20 cellular contexts compared by ENCODE assay signal in genomic region chr14:61350871-61351270, GRCh38. TPM values are rescaled to one million over a fixed set of nuclear protein-coding genes. Genes with fewer than 3 reads are reported as not detected.
A peak's percentile ranks its signal among the peaks of the same experiment; 100 is the strongest.
DNase-seq lines count a peak whose midpoint lies in the region; ATAC-seq and TF ChIP-seq lines count a peak whose summit lies in the region.
"Had no signal": no experiment of that assay in that cellular context is flagged by ENCODE, and none has a peak within 500 bp of the region (broad histone marks: within the 10 kb centered on the region; RNA-seq: fewer than 3 reads in every experiment).

No MANE protein-coding gene starts in this region.

- H3K4me1 Mint-ChIP-seq in activated CD8-positive, alpha-beta memory T cell treated with anti-CD3 and anti-CD28 coated beads, Interleukin-2, amount 10 ng/mL, durations not matched to agents 7 days and 5 days = peaks cover 92% of the 10 kb centered on the region
- peaks cover 82% of the 10 kb centered on the region for H3K4me1 Mint-ChIP-seq in activated T-helper 2 cell treated with anti-CD3 and anti-CD28 coated beads, Interferon-gamma antibody, Interleukin-2, Interleukin-4, amounts not matched to agents 10 μg/mL and 5 μg/mL and 100 μg/mL, durations not matched to agents 14 hours and 24 hours and 36 hours (ENCODE audit: low read depth)
- H3K4me1 Mint-ChIP-seq in naive thymus-derived CD8-positive, alpha-beta T cell = peaks cover 53 to 99% (median 96%) of the 10 kb centered on the region in 4 donors
- peaks cover 41% of the 10 kb centered on the region for H3K4me1 Mint-ChIP-seq in endothelial cell (ENCODE audit: unreplicated experiment)
- H3K4me1 Mint-ChIP-seq: stimulated activated memory B cell treated with anti-CD40 and anti-IgM and Interleukin-4, amounts not matched to agents 10 μg/mL and 1 μg/mL and 100 μg/mL, for 72 hours had no signal

- peak; percentile 2 for ATAC-seq in activated CD8-positive, alpha-beta memory T cell treated with anti-CD3 and anti-CD28 coated beads, Interleukin-2, amount 10 ng/mL, durations not matched to agents 7 days and 5 days
- ATAC-seq in GM18868 (IDR thresholded peaks at IDR 0.05; ENCODE audit: unreplicated experiment) (peak; percentile 47), GM21360 (IDR thresholded peaks at IDR 0.05; ENCODE audit: unreplicated experiment) (no peak)
- peak; percentile 26 to 43 for ATAC-seq in naive thymus-derived CD8-positive, alpha-beta T cell
- ATAC-seq: gastrocnemius medialis; HepG2; left cardiac atrium; stimulated activated memory B cell treated with anti-CD40 and anti-IgM and Interleukin-4, amounts not matched to agents 10 μg/mL and 1 μg/mL and 100 μg/mL, for 72 hours; upper lobe of right lung had no signal

- POLR2A ChIA-PET in naive thymus-derived CD8-positive, alpha-beta T cell (lab: Charles Lee) = interaction anchor here (0.8 to 11.1 kb wide), 6 partner anchors 16 to 130 kb away, joined by 3 to 135 read pairs (median 4); partner anchors contain the start of gene PRKCH

- no peaks in the 10 kb centered on the region for H3K27me3 Mint-ChIP-seq in activated CD8-positive, alpha-beta memory T cell treated with anti-CD3 and anti-CD28 coated beads, Interleukin-2, amount 10 ng/mL, durations not matched to agents 7 days and 5 days
- H3K27me3 Mint-ChIP-seq in activated T-helper 2 cell treated with anti-CD3 and anti-CD28 coated beads, Interferon-gamma antibody, Interleukin-2, Interleukin-4, amounts not matched to agents 10 μg/mL and 5 μg/mL and 100 μg/mL, durations not matched to agents 14 hours and 24 hours and 36 hours (ENCODE audit: low read depth) = no peaks in the 10 kb centered on the region
- H3K27me3 Mint-ChIP-seq in naive thymus-derived CD8-positive, alpha-beta T cell = no peaks in the 10 kb centered on the region
- peaks cover 2% of the 10 kb centered on the region for H3K27me3 Mint-ChIP-seq in endothelial cell (ENCODE audit: unreplicated experiment)

- DNase-seq in activated CD8-positive, alpha-beta memory T cell treated with anti-CD3 and anti-CD28 coated beads, Interleukin-2, amount 10 ng/mL, durations not matched to agents 7 days and 5 days = no peak
- no peak for DNase-seq in activated CD8-positive, alpha-beta memory T cell treated with anti-CD3 and anti-CD28 coated beads for 24 hours
- no peak for DNase-seq in activated T-helper 2 cell treated with anti-CD3 and anti-CD28 coated beads, Interferon-gamma antibody, Interleukin-2, Interleukin-4, amounts not matched to agents 10 μg/mL and 5 μg/mL and 100 μg/mL, durations not matched to agents 14 hours and 24 hours and 36 hours (ENCODE audit: low spot score)
- no peak for DNase-seq in naive thymus-derived CD8-positive, alpha-beta T cell
- DNase-seq in RKO (ENCODE audit: low spot score) (no peak), endothelial cell (ENCODE audit: low spot score) (no peak)
- DNase-seq: dermis blood vessel endothelial cell, gastrocnemius medialis, H7, left cardiac atrium, MG63, midbrain, NCI-H446, nucleus accumbens, upper lobe of right lung, WERI-Rb-1 had no signal

- TF ChIP-seq CTCF in endothelial cell (IDR thresholded peaks at IDR 0.05; ENCODE audit: unreplicated experiment) = no peak

- intact Hi-C loops in activated T-helper 2 cell treated with anti-CD3 and anti-CD28 coated beads, Interferon-gamma antibody, Interleukin-2, Interleukin-4, amounts not matched to agents 10 μg/mL and 5 μg/mL and 100 μg/mL, durations not matched to agents 14 hours and 24 hours and 36 hours (cut with micrococcal nuclease) = no loop called here

- peaks cover 42% of the 10 kb centered on the region for H3K36me3 Mint-ChIP-seq in activated CD8-positive, alpha-beta memory T cell treated with anti-CD3 and anti-CD28 coated beads, Interleukin-2, amount 10 ng/mL, durations not matched to agents 7 days and 5 days
- peaks cover 45% of the 10 kb centered on the region for H3K36me3 Mint-ChIP-seq in activated T-helper 2 cell treated with anti-CD3 and anti-CD28 coated beads, Interferon-gamma antibody, Interleukin-2, Interleukin-4, amounts not matched to agents 10 μg/mL and 5 μg/mL and 100 μg/mL, durations not matched to agents 14 hours and 24 hours and 36 hours (ENCODE audit: low read depth)
- H3K36me3 Mint-ChIP-seq in naive thymus-derived CD8-positive, alpha-beta T cell = peaks cover 0 to 19% (median 1%) of the 10 kb centered on the region in 3 donors
- H3K36me3 Mint-ChIP-seq in endothelial cell (ENCODE audit: low read depth, unreplicated experiment) = no peaks in the 10 kb centered on the region
- H3K36me3 Mint-ChIP-seq: stimulated activated memory B cell treated with anti-CD40 and anti-IgM and Interleukin-4, amounts not matched to agents 10 μg/mL and 1 μg/mL and 100 μg/mL, for 72 hours had no signal

- peak overlapping the region; percentile 90 for H3K27ac Mint-ChIP-seq in activated CD8-positive, alpha-beta memory T cell treated with anti-CD3 and anti-CD28 coated beads, Interleukin-2, amount 10 ng/mL, durations not matched to agents 7 days and 5 days
- H3K27ac Mint-ChIP-seq in activated T-helper 2 cell treated with anti-CD3 and anti-CD28 coated beads, Interferon-gamma antibody, Interleukin-2, Interleukin-4, amounts not matched to agents 10 μg/mL and 5 μg/mL and 100 μg/mL, durations not matched to agents 14 hours and 24 hours and 36 hours = peak overlapping the region; percentile 79
- H3K27ac Mint-ChIP-seq in naive thymus-derived CD8-positive, alpha-beta T cell = peak overlapping the region in 9 of 10 donors; percentile 94 to 100 (median 99)
- no peak overlapping the region for H3K27ac Mint-ChIP-seq in endothelial cell (ENCODE audit: unreplicated experiment)
- H3K27ac Mint-ChIP-seq: stimulated activated memory B cell treated with anti-CD40 and anti-IgM and Interleukin-4, amounts not matched to agents 10 μg/mL and 1 μg/mL and 100 μg/mL, for 72 hours had no signal

- H3K9me3 Mint-ChIP-seq in activated CD8-positive, alpha-beta memory T cell treated with anti-CD3 and anti-CD28 coated beads, Interleukin-2, amount 10 ng/mL, durations not matched to agents 7 days and 5 days (ENCODE audit: low read depth) = no peaks in the 10 kb centered on the region
- H3K9me3 Mint-ChIP-seq in activated T-helper 2 cell treated with anti-CD3 and anti-CD28 coated beads, Interferon-gamma antibody, Interleukin-2, Interleukin-4, amounts not matched to agents 10 μg/mL and 5 μg/mL and 100 μg/mL, durations not matched to agents 14 hours and 24 hours and 36 hours = peaks cover 7% of the 10 kb centered on the region
- peaks cover 0 to 4% (median 0%) of the 10 kb centered on the region in 9 donors for H3K9me3 Mint-ChIP-seq in naive thymus-derived CD8-positive, alpha-beta T cell
- no peaks in the 10 kb centered on the region for H3K9me3 Mint-ChIP-seq in endothelial cell (ENCODE audit: unreplicated experiment)
- H3K9me3 Mint-ChIP-seq: stimulated activated memory B cell treated with anti-CD40 and anti-IgM and Interleukin-4, amounts not matched to agents 10 μg/mL and 1 μg/mL and 100 μg/mL, for 72 hours had no signal

- peak overlapping the region; percentile 52 for H3K4me3 Mint-ChIP-seq in activated CD8-positive, alpha-beta memory T cell treated with anti-CD3 and anti-CD28 coated beads, Interleukin-2, amount 10 ng/mL, durations not matched to agents 7 days and 5 days
- H3K4me3 Mint-ChIP-seq in activated T-helper 2 cell treated with anti-CD3 and anti-CD28 coated beads, Interferon-gamma antibody, Interleukin-2, Interleukin-4, amounts not matched to agents 10 μg/mL and 5 μg/mL and 100 μg/mL, durations not matched to agents 14 hours and 24 hours and 36 hours (ENCODE audit: low read depth) = peak overlapping the region; percentile 54
- peak overlapping the region; percentile 56 to 92 (median 83) for H3K4me3 Mint-ChIP-seq in naive thymus-derived CD8-positive, alpha-beta T cell
- H3K4me3 Mint-ChIP-seq in endothelial cell (ENCODE audit: unreplicated experiment) = no peak overlapping the region
- H3K4me3 Mint-ChIP-seq: stimulated activated memory B cell treated with anti-CD40 and anti-IgM and Interleukin-4, amounts not matched to agents 10 μg/mL and 1 μg/mL and 100 μg/mL, for 72 hours had no signal

- CTCF ChIA-PET in activated CD8-positive, alpha-beta memory T cell treated with anti-CD3 and anti-CD28 coated beads, Interleukin-2, amount 10 ng/mL, durations not matched to agents 7 days and 5 days (lab: Charles Lee) = interaction anchor here (0.7 to 2.3 kb wide), 5 partner anchors 12 to 66 kb away, joined by 3 to 5 read pairs (median 4); no protein-coding TSS in a partner anchor

RNA-seq across cellular contexts. Expression of gene PRKCH, which starts 29.5 kb away (rescaled TPM):
- 100 to 1,000 TPM; 304 to 312 TPM for total RNA-seq in activated CD8-positive, alpha-beta memory T cell treated with anti-CD3 and anti-CD28 coated beads, Interleukin-2, amount 10 ng/mL, durations not matched to agents 7 days and 5 days
- 101 and 102 TPM in 2 replicates for total RNA-seq in activated T-helper 2 cell treated with anti-CD3 and anti-CD28 coated beads, Interferon-gamma antibody, Interleukin-2, Interleukin-4, amounts not matched to agents 10 μg/mL and 5 μg/mL and 100 μg/mL, durations not matched to agents 14 hours and 24 hours and 36 hours
- total RNA-seq in naive thymus-derived CD8-positive, alpha-beta T cell = 100 to 1,000 TPM; 284 to 306 TPM
- polyA plus RNA-seq in naive thymus-derived CD8-positive, alpha-beta T cell = 100 to 1,000 TPM; 184 to 264 (median 209) TPM
- 42.5 TPM for total RNA-seq in endothelial cell (ENCODE audit: unreplicated experiment)
